Comparison of ENCODE assay signal across 8 cellular contexts in the genomic region with DNA sequence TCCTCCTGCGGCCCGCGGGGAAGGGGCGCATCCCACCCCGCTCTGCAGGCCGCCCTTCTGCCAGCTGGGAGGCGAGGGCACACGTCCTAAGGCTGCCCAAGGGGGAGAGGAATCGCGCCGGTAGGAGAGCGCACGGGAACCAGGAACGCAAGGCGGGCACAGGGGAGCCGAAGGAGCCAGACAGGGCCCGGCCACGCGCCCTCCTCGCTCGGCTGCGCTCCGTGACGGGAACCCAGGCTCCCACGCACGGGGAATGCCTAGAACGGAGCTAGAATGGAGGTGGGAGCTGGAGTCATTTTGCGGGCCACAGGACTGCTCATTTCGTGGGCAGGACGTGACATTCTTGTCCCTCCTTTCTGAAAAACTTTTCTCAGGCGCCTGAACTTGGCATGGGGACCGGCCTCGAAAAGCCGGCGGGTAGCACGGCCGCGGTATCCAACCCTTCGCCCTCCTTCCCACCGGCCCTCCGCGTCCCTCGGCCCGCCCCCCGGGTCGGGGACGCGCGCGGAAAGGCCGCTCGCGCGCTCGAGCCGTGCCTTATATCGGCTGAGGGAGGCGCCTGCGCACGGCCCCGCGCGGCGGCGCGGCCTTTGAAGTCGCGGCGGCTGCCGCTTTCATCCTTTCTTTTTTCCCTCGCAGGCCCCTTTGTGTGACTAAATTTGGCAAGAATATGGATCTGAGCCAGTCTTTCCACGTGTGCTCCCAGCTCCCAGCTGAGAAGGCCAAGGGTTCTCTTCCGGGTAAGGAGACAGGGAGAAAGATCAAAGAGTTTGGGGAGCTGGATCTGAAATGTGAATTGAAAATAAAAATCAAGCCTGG. TPM values are rescaled to one million over a fixed set of nuclear protein-coding genes. Genes with fewer than 3 reads are reported as not detected.
DNase-seq lines count a peak whose midpoint lies in the region; ATAC-seq and TF ChIP-seq lines count a peak whose summit lies in the region.

No MANE protein-coding gene starts in this region.

- no peak for TF ChIP-seq CTCF in glutamatergic neuron (IDR thresholded peaks at IDR 0.05; ENCODE audit: partially characterized antibody, unreplicated experiment)

- H3K23ac ChIP-seq in trophoblast cell (ENCODE audit: low read length), result no peak overlapping the region

- H3K27me3 ChIP-seq in trophoblast cell (ENCODE audit: insufficient read depth, low read length), result peaks cover 40% of the 10 kb centered on the region

- H3K14ac ChIP-seq in trophoblast cell (ENCODE audit: low read length), result peak overlapping the region; percentile 81

- peak overlapping the region; percentile 98 for H3K4me2 ChIP-seq in trophoblast cell (ENCODE audit: low read length)

- peak overlapping the region; percentile 71 for H3K4ac ChIP-seq in trophoblast cell (ENCODE audit: low read depth, low read length)

- no peaks in the 10 kb centered on the region for H3K36me3 ChIP-seq in trophoblast cell (ENCODE audit: control insufficient read depth in 1 of 2, insufficient read depth in 2 of 2, low read length in 2 of 2)

- peak overlapping the region; percentile 81 for H3K4me3 Mint-ChIP-seq in glutamatergic neuron (ENCODE audit: unreplicated experiment)

- H3K9me3 Mint-ChIP-seq in glutamatergic neuron (ENCODE audit: unreplicated experiment), result peaks cover 14% of the 10 kb centered on the region

- peaks cover 5% of the 10 kb centered on the region for H3K9me3 ChIP-seq in trophoblast cell (ENCODE audit: insufficient read depth, low read depth, low read length)

- no peaks in the 10 kb centered on the region for H3K36me3 Mint-ChIP-seq in glutamatergic neuron (ENCODE audit: unreplicated experiment)

- DNase-seq in NCI-H510A (lab: John Stamatoyannopoulos, UW) (peak; percentile 18), NCI-H510A treated with DMSO at 0.1 percent for 48 hours (lab: John Stamatoyannopoulos, UW) (no peak), OCI-M1 (lab: John Stamatoyannopoulos, UW) (peak; percentile 84), activated gamma-delta T cell (lab: John Stamatoyannopoulos, UW) (peak; percentile 37), glutamatergic neuron (peak; percentile 42), trophoblast cell (peak in 1 of 2 donors; percentile 21), anterior cingulate cortex (lab: John Stamatoyannopoulos, UW) (no peak)

- H2AK5ac ChIP-seq in trophoblast cell (ENCODE audit: low read length), result peak overlapping the region; percentile 70

- H4K12ac ChIP-seq in trophoblast cell (ENCODE audit: low read depth, low read length), result peak overlapping the region; percentile 38

- H3K4me1 ChIP-seq in trophoblast cell (ENCODE audit: control insufficient read depth in 1 of 2, insufficient read depth in 2 of 2, low read length in 2 of 2), result peaks cover 12% of the 10 kb centered on the region in 2 experiments

- H3K9ac ChIP-seq in trophoblast cell (ENCODE audit: low read length), result peak overlapping the region; percentile 57

- H3K79me1 ChIP-seq in trophoblast cell (ENCODE audit: low read length), result peaks cover 16% of the 10 kb centered on the region

- peak overlapping the region; percentile 81 for H4K8ac ChIP-seq in trophoblast cell (ENCODE audit: low read depth, low read length)

- peaks cover 37% of the 10 kb centered on the region for H3K27me3 Mint-ChIP-seq in glutamatergic neuron (ENCODE audit: unreplicated experiment)

- WGBS in trophoblast cell (ENCODE audit: extremely low coverage, insufficient coverage, insufficient read length), result no CpG with 5 or more reads among the region's 73 CpGs

- H3K27ac Mint-ChIP-seq in glutamatergic neuron (ENCODE audit: unreplicated experiment), result no peak overlapping the region

- H3K27ac ChIP-seq in trophoblast cell (ENCODE audit: low read depth, low read length), result no peak overlapping the region

- H2BK120ac ChIP-seq in trophoblast cell (ENCODE audit: insufficient read depth, low read length, poor library complexity), result peak overlapping the region; percentile 90

- H2AFZ ChIP-seq in trophoblast cell (ENCODE audit: insufficient read depth, low read length, poor library complexity), result peak overlapping the region; percentile 53

- peaks cover 3% of the 10 kb centered on the region for H3K79me2 ChIP-seq in trophoblast cell (ENCODE audit: control insufficient read depth, insufficient read depth, low read length, poor library complexity)

- peak overlapping the region; percentile 22 for H2BK5ac ChIP-seq in trophoblast cell (ENCODE audit: low read depth, low read length, poor library complexity)

- H3K18ac ChIP-seq in trophoblast cell (ENCODE audit: low read length), result peak overlapping the region; percentile 83

- peak overlapping the region; percentile 89 for H4K91ac ChIP-seq in trophoblast cell (ENCODE audit: low read depth, low read length)

- peaks cover 18% of the 10 kb centered on the region for H3K4me1 Mint-ChIP-seq in glutamatergic neuron (ENCODE audit: low read depth, unreplicated experiment)

- peak overlapping the region; percentile 70 for H3K4me3 ChIP-seq in trophoblast cell (ENCODE audit: low read depth, low read length)

- H2BK12ac ChIP-seq in trophoblast cell (ENCODE audit: low read length), result peak overlapping the region; percentile 70

- peak; percentile 48 for ATAC-seq in HG03066 (IDR thresholded peaks at IDR 0.05; ENCODE audit: low read depth, unreplicated experiment)

RNA-seq across cellular contexts. Expression of a gene that starts 4.3 kb away (rescaled TPM):
- total RNA-seq in glutamatergic neuron (ENCODE audit: unreplicated experiment), result 0.98 TPM
- polyA plus RNA-seq in trophoblast cell (2013), result 15.9 and 18.3 TPM in 2 replicates

Comparison
In these comparisons a context has a peak if more than half of its experiments do, and no peak if none do; other contexts are left out.
1. DNase-seq: peak in NCI-H510A (single experiment), OCI-M1 (single experiment), activated gamma-delta T cell (single experiment) and glutamatergic neuron (single experiment); none in NCI-H510A treated with DMSO at 0.1 percent for 48 hours (single experiment) and anterior cingulate cortex (0 of 58).